ENCODE assay signal across 1 cellular context in the genomic region with DNA sequence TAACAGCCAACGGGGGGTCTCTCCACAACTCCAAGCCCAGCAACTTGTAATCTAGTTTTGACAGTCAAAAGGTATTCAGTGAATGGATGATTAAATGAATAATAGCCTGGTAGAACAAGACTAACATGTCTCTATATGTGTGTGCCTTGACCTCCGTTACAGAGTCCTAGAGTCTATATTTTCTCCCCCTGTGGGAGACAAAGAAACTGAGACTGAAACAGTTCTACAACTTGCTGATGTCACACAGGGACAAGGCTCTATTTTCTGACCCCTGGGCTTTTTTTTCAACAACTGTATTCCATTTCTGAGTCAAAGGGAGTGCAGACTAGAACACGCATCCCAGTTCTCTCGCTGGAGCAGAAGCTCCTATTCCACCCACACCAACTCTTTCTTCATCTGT.
TF ChIP-seq lines count a peak whose summit lies in the region.

No MANE protein-coding gene starts in this region.

TF ChIP-seq in IMR-90, 13 proteins besides CTCF, POLR2A, EP300 and RAD21 (continued from another document):
- TF ChIP-seq SMC3 (IDR thresholded peaks at IDR 0.05; ENCODE audit: low read depth, low read length) = no peak
- TF ChIP-seq MXI1 (IDR thresholded peaks at IDR 0.05; ENCODE audit: borderline replicate concordance, low read depth, low read length) = no peak
- TF ChIP-seq FOS (IDR thresholded peaks at IDR 0.05; ENCODE audit: low read depth, low read length) = no peak
- TF ChIP-seq RCOR1 (IDR thresholded peaks at IDR 0.05; ENCODE audit: insufficient replicate concordance, low read length) = no peak
- TF ChIP-seq RFX5 (IDR thresholded peaks at IDR 0.05; ENCODE audit: low read depth, low read length) = no peak
- TF ChIP-seq MAFK (IDR thresholded peaks at IDR 0.05; ENCODE audit: low read depth, low read length) = no peak
- TF ChIP-seq, protein P1, sequence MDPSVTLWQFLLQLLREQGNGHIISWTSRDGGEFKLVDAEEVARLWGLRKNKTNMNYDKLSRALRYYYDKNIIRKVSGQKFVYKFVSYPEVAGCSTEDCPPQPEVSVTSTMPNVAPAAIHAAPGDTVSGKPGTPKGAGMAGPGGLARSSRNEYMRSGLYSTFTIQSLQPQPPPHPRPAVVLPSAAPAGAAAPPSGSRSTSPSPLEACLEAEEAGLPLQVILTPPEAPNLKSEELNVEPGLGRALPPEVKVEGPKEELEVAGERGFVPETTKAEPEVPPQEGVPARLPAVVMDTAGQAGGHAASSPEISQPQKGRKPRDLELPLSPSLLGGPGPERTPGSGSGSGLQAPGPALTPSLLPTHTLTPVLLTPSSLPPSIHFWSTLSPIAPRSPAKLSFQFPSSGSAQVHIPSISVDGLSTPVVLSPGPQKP (IDR thresholded peaks at IDR 0.05; ENCODE audit: borderline replicate concordance, low read depth, low read length) = no peak
